Comparison of ENCODE assay signal across 18 cellular contexts in genomic region chr14:74270382-74271177, GRCh38. TPM values are rescaled to one million over a fixed set of nuclear protein-coding genes. Genes with fewer than 3 reads are reported as not detected.
DNase-seq lines count a peak whose midpoint lies in the region; TF ChIP-seq lines count a peak whose summit lies in the region.
"Not testable (repeated sequence)": the region's sequence is repeated elsewhere in the genome, so short reads cannot be mapped to it uniquely, and the experiment has no call there.
"Had no signal": no experiment of that assay in that cellular context is flagged by ENCODE, and none has a peak within 500 bp of the region (broad histone marks: within the 10 kb centered on the region; RNA-seq: fewer than 3 reads in every experiment).

No MANE protein-coding gene starts in this region.

- peak overlapping the region; percentile 12; the same call in 1 of the 2 replicates for H3K4me2 ChIP-seq in PC-9

- H3K9me2 ChIP-seq in PC-9 (ENCODE audit: insufficient read depth) = not testable (repeated sequence)

- not testable (repeated sequence) for H3K27me3 ChIP-seq in PC-9 (ENCODE audit: insufficient read depth, low read depth); adipocyte (replicated peaks; ENCODE audit: control insufficient read depth, insufficient read depth, low read length)

- H3K9ac ChIP-seq in adipocyte (ENCODE audit: low read length) = not testable (repeated sequence)

- not testable (repeated sequence) for BruUV-seq in PC-9 (replicated peaks; lab: Mats Ljungman, UMichigan)

- CTCF ChIA-PET in PC-9 (lab: Charles Lee) = interaction anchor here (0.6 to 1.1 kb wide), 4 partner anchors 12 to 668 kb away, joined by 3 to 5 read pairs (median 4); no protein-coding TSS in a partner anchor

- not testable (repeated sequence) for H3K9me3 ChIP-seq in PC-9 (ENCODE audit: insufficient read depth, low read depth); adipocyte (ENCODE audit: control insufficient read depth, low read length)

- H3K79me2 ChIP-seq in PC-9 (ENCODE audit: low read depth) = not testable (repeated sequence)

- POLR2A ChIA-PET in PC-9 (lab: Charles Lee; ENCODE audit: unreplicated experiment) = not testable (repeated sequence)

- not testable (repeated sequence) for TF ChIP-seq CTCF in HFFc6 (IDR thresholded peaks at IDR 0.05); PC-9 (conservative IDR thresholded peaks at IDR 0.05); choroid plexus epithelial cell (conservative IDR thresholded peaks at IDR 0.05; ENCODE audit: low read depth, low read length); fibroblast of villous mesenchyme (IDR thresholded peaks at IDR 0.05; ENCODE audit: insufficient read depth, low read depth, low read length)

- not testable (repeated sequence) for H3K4me3 ChIP-seq in PC-9; adipocyte (ENCODE audit: low read length); choroid plexus epithelial cell (ENCODE audit: low read depth, low read length); fibroblast of villous mesenchyme (ENCODE audit: low read depth, low read length)

- 0 out of 2 replicates have a peak overlapping the region, but pooled peaks have one; percentile 1 for H3K27ac ChIP-seq in PC-9

- intact Hi-C loops in PC-9 (cut with micrococcal nuclease; ENCODE audit: unreplicated experiment) = not testable (repeated sequence)

- H3K36me3 ChIP-seq in PC-9 (ENCODE audit: low read depth); adipocyte (ENCODE audit: control insufficient read depth, insufficient read depth, low read length, severe bottlenecking): not testable (repeated sequence)

- not testable (repeated sequence) for H4K20me1 ChIP-seq in PC-9 (ENCODE audit: insufficient read depth)

- H3K27ac Mint-ChIP-seq in HFFc6 = not testable (repeated sequence)

- H3K9me3 Mint-ChIP-seq in HFFc6 = not testable (repeated sequence)

- H2AFZ ChIP-seq in PC-9 = not testable (repeated sequence)

- H3K4me3 Mint-ChIP-seq in HFFc6 = 0 out of 2 replicates have a peak overlapping the region, but pooled peaks have one; percentile 20

- peaks cover 29% of the 10 kb centered on the region for H3K4me1 Mint-ChIP-seq in HFFc6 (ENCODE audit: low read depth)

- H3K36me3 Mint-ChIP-seq in HFFc6 (ENCODE audit: low read depth) = not testable (repeated sequence)

- H3K27me3 Mint-ChIP-seq in HFFc6 (ENCODE audit: insufficient read depth) = peaks cover 21% of the 10 kb centered on the region

- H3F3A ChIP-seq in PC-9 (ENCODE audit: insufficient read depth, low read depth) = peaks cover 30% of the 10 kb centered on the region; the same call in 1 of the 2 replicates

- DNase-seq in Ammon's horn (ENCODE audit: low spot score) (peak; percentile 73), HFFc6 (peak; percentile 86), PC-9 (peak; percentile 49 to 80), adipocyte (ENCODE audit: low read depth) (peak; percentile 56), choroid plexus epithelial cell (ENCODE audit: low read depth) (peak; percentile 67), fibroblast of villous mesenchyme (ENCODE audit: low read depth) (peak; percentile 65), myocyte (ENCODE audit: low read depth) (peak; percentile 72), stromal cell of bone marrow (ENCODE audit: low read depth) (peak; percentile 79)

- H3K4me1 ChIP-seq in PC-9 (replicated peaks; ENCODE audit: insufficient read depth) = peaks cover 22% of the 10 kb centered on the region
- H3K4me1 ChIP-seq in adipocyte (ENCODE audit: control insufficient read depth, insufficient read depth, low read length) = peaks cover 20% of the 10 kb centered on the region

RNA-seq across cellular contexts. Expression of gene VSX2, which starts 31.3 kb away (rescaled TPM):
- not detected for total RNA-seq in HFFc6 (2021; fragmentation: NEBNext Ultra II Directional; extraction: Animal tissue kit (Norgen Biotek cat#: 25700))
- total RNA-seq in PC-9 (2021) = not detected in 2 replicates
- not detected in 2 replicates for total RNA-seq in fibroblast of villous mesenchyme
- not detected in 2 replicates for total RNA-seq in myocyte
- not detected for polyA plus RNA-seq in myocyte (2012)
- total RNA-seq: activated B cell treated with CpG ODN at 0.5 μM for 24 hours; activated CD4-positive, alpha-beta memory T cell treated with anti-CD3 and anti-CD28 coated beads, Interleukin-2, amount 10 ng/mL, durations not matched to agents 7 days and 5 days; H7; left lobe of liver; mucosa of descending colon; NCI-H460; omental fat pad; Right ventricle myocardium inferior; ureter had no signal
- polyA plus RNA-seq: IgD-negative memory B cell had no signal

RNA-seq across cellular contexts. Expression of gene ABCD4, which starts 32.2 kb away (rescaled TPM):
- total RNA-seq in HFFc6 (2021; fragmentation: NEBNext Ultra II Directional; extraction: Animal tissue kit (Norgen Biotek cat#: 25700)) = 10 to 100 TPM; 13.4 to 18.5 (median 15.7) TPM
- total RNA-seq in PC-9 (2021) (150 and 179 TPM in 2 replicates), fibroblast of villous mesenchyme (25.0 and 27.7 TPM in 2 replicates), myocyte (20.0 and 26.4 TPM in 2 replicates)
- 38.5 TPM for polyA plus RNA-seq in myocyte (2012)
